23 cellular contexts compared by ENCODE assay signal in genomic region chr11:31768744-31769143, GRCh38. TPM values are rescaled to one million over a fixed set of nuclear protein-coding genes. Genes with fewer than 3 reads are reported as not detected.
DNase-seq lines count a peak whose midpoint lies in the region; ATAC-seq and TF ChIP-seq lines count a peak whose summit lies in the region.
"Had no signal": no experiment of that assay in that cellular context is flagged by ENCODE, and none has a peak within 500 bp of the region (broad histone marks: within the 10 kb centered on the region; RNA-seq: fewer than 3 reads in every experiment).

No MANE protein-coding gene starts in this region.

- no peak overlapping the region for H3K4me3 Mint-ChIP-seq in GM23338
- no peak overlapping the region for H3K4me3 Mint-ChIP-seq in WTC11
- no peak overlapping the region for H3K4me3 Mint-ChIP-seq in activated naive CD8-positive, alpha-beta T cell treated with anti-CD3 and anti-CD28 coated beads, Interleukin-2, amount 50 U/mL, for 24 hours
- H3K4me3 Mint-ChIP-seq: T-cell had no signal

- POLR2A ChIA-PET in WTC11 (lab: Charles Lee): interaction anchor here (0.6 kb wide), 1 partner anchor 28 kb away, joined by 3 read pairs; no protein-coding TSS in a partner anchor
- POLR2A ChIA-PET in HEK293T (lab: Yijun Ruan, JAX): no interaction called here

- H3K9ac ChIP-seq in endocrine pancreas (ENCODE audit: control insufficient read depth, insufficient read depth, low read length): no peak overlapping the region

- H3K9me2 ChIP-seq in GM23338 (ENCODE audit: insufficient read depth): no peaks in the 10 kb centered on the region

- no peaks in the 10 kb centered on the region for H3K27me3 ChIP-seq in GM23338 (ENCODE audit: insufficient read depth)
- H3K27me3 ChIP-seq in endocrine pancreas (ENCODE audit: control insufficient read depth, insufficient read depth, low read length): no peaks in the 10 kb centered on the region
- H3K27me3 ChIP-seq: MG63 had no signal

- no peaks in the 10 kb centered on the region for H4K20me1 ChIP-seq in GM23338 (replicated peaks; ENCODE audit: insufficient read depth)

- H3K36me3 ChIP-seq in GM23338 (ENCODE audit: insufficient read depth) (no peaks in the 10 kb centered on the region), endocrine pancreas (ENCODE audit: control insufficient read depth, insufficient read depth, low read length) (no peaks in the 10 kb centered on the region)
- H3K36me3 ChIP-seq: HAP-1, MG63 had no signal

- H3K36me3 Mint-ChIP-seq in GM23338 (ENCODE audit: low read depth) (no peaks in the 10 kb centered on the region), WTC11 (no peaks in the 10 kb centered on the region)
- peaks cover 8% of the 10 kb centered on the region for H3K36me3 Mint-ChIP-seq in activated naive CD8-positive, alpha-beta T cell treated with anti-CD3 and anti-CD28 coated beads, Interleukin-2, amount 50 U/mL, for 24 hours (ENCODE audit: low read depth)

- H3K9me3 ChIP-seq in endocrine pancreas (ENCODE audit: control insufficient read depth, low read length): no peaks in the 10 kb centered on the region
- H3K9me3 ChIP-seq: HAP-1, MG63 had no signal

- H3F3A ChIP-seq in GM23338 (replicated peaks; ENCODE audit: low read depth): no peaks in the 10 kb centered on the region

- no peak for DNase-seq in GM23338 (ENCODE audit: low spot score)
- no peak for DNase-seq in WTC11 (ENCODE audit: low spot score)
- peak; percentile 45 for DNase-seq in pons (ENCODE audit: low spot score)
- no peak for DNase-seq in dedifferentiated amniotic fluid mesenchymal stem cell (ENCODE audit: extremely low spot score)
- no peak for DNase-seq in activated naive CD8-positive, alpha-beta T cell treated with anti-CD3 and anti-CD28 coated beads, Interleukin-2, amount 50 U/mL, for 24 hours
- DNase-seq in OCI-M2 (lab: John Stamatoyannopoulos, UW; ENCODE audit: unreplicated experiment): no peak
- DNase-seq in HEK293T (ENCODE audit: extremely low spot score): no peak
- DNase-seq: ACHN, DMS79, Kasumi-1, MG63, NCI-H1105 treated with DMSO at 0.1 percent for 48 hours, NCI-H187 treated with DMSO at 0.1 percent for 48 hours, NCI-H226, NCI-H526, OCI-M1, RPMI8226, SIG-M5, T-cell had no signal

- ATAC-seq in GM23338 (peak; percentile 52; the same call in 2 of the 3 replicates), WTC11 (peak; percentile 47; the same call in 1 of the 2 replicates)
- ATAC-seq in activated naive CD8-positive, alpha-beta T cell treated with anti-CD3 and anti-CD28 coated beads, Interleukin-2, amount 50 U/mL, for 24 hours: no peak
- ATAC-seq: SK-N-SH treated with all-trans-retinoic acid at 6 μM for 48 hours, T-cell had no signal

- no peaks in the 10 kb centered on the region for H3K27me3 Mint-ChIP-seq in GM23338 (ENCODE audit: insufficient read depth, low read depth, poor library complexity)
- no peaks in the 10 kb centered on the region for H3K27me3 Mint-ChIP-seq in WTC11 (ENCODE audit: low read depth)
- H3K27me3 Mint-ChIP-seq in activated naive CD8-positive, alpha-beta T cell treated with anti-CD3 and anti-CD28 coated beads, Interleukin-2, amount 50 U/mL, for 24 hours: no peaks in the 10 kb centered on the region
- H3K27me3 Mint-ChIP-seq: T-cell had no signal

- H3K9me3 Mint-ChIP-seq in GM23338 (no peaks in the 10 kb centered on the region), WTC11 (no peaks in the 10 kb centered on the region)
- no peaks in the 10 kb centered on the region for H3K9me3 Mint-ChIP-seq in activated naive CD8-positive, alpha-beta T cell treated with anti-CD3 and anti-CD28 coated beads, Interleukin-2, amount 50 U/mL, for 24 hours
- H3K9me3 Mint-ChIP-seq: T-cell had no signal

- H3K4me1 Mint-ChIP-seq in GM23338 (peaks cover 25% of the 10 kb centered on the region), WTC11 (peaks cover 26% of the 10 kb centered on the region)
- H3K4me1 Mint-ChIP-seq in activated naive CD8-positive, alpha-beta T cell treated with anti-CD3 and anti-CD28 coated beads, Interleukin-2, amount 50 U/mL, for 24 hours: no peaks in the 10 kb centered on the region
- H3K4me1 Mint-ChIP-seq: T-cell had no signal

- H3K4me2 ChIP-seq in GM23338: no peak overlapping the region

- H3K4me1 ChIP-seq in GM23338 (ENCODE audit: insufficient read depth) (peaks cover 10% of the 10 kb centered on the region; the same call in 1 of the 2 replicates), endocrine pancreas (ENCODE audit: control insufficient read depth, insufficient read depth, low read length) (peaks cover 17% of the 10 kb centered on the region)

- H3K27ac Mint-ChIP-seq in GM23338 (peak overlapping the region; percentile 50; the same call in 1 of the 2 replicates), WTC11 (no peak overlapping the region)
- no peak overlapping the region for H3K27ac Mint-ChIP-seq in activated naive CD8-positive, alpha-beta T cell treated with anti-CD3 and anti-CD28 coated beads, Interleukin-2, amount 50 U/mL, for 24 hours
- H3K27ac Mint-ChIP-seq: T-cell had no signal

- CTCF ChIA-PET in WTC11 (lab: Charles Lee): interaction anchor here (1.3 to 2.0 kb wide), 2 partner anchors 30 to 407 kb away, joined by 3 to 7 read pairs; no protein-coding TSS in a partner anchor
- CTCF ChIA-PET in HEK293T (lab: Yijun Ruan, JAX): no interaction called here

- TF ChIP-seq CTCF in GM23338 (conservative IDR thresholded peaks at IDR 0.05; ENCODE audit: low read depth in 2 of 2) (no peak), WTC11 (IDR thresholded peaks at IDR 0.05) (no peak)

- no peak overlapping the region for H3K27ac ChIP-seq in GM23338 (ENCODE audit: low read depth)
- H3K27ac ChIP-seq: C4-2B had no signal

- H3K4me3 ChIP-seq in GM23338: no peak overlapping the region
- peak overlapping the region; percentile 33 for H3K4me3 ChIP-seq in endocrine pancreas (ENCODE audit: control insufficient read depth, insufficient read depth, low read length)
- H3K4me3 ChIP-seq: HAP-1, MG63 had no signal

- H2AFZ ChIP-seq in GM23338: no peak overlapping the region

- no peaks in the 10 kb centered on the region for H3K79me2 ChIP-seq in GM23338 (replicated peaks; ENCODE audit: insufficient read depth)

TF ChIP-seq in GM23338, 12 proteins besides CTCF, POLR2A, EP300 and RAD21 (continues in another document):
- no peak for TF ChIP-seq EZH2 (IDR thresholded peaks at IDR 0.05; ENCODE audit: low read depth, unreplicated experiment)

TF ChIP-seq in WTC11, 78 proteins besides CTCF, POLR2A, EP300 and RAD21 (continues in another document):
- TF ChIP-seq ZNF416 (CRISPR knock-in tag; IDR thresholded peaks at IDR 0.05) (no peak), USF2 (CRISPR knock-in tag; IDR thresholded peaks at IDR 0.05) (no peak), NR2C2 (CRISPR knock-in tag; IDR thresholded peaks at IDR 0.05) (no peak), ZNF425 (CRISPR knock-in tag; conservative IDR thresholded peaks at IDR 0.05) (no peak)

TF ChIP-seq in HEK293T, 16 proteins besides CTCF, POLR2A, EP300 and RAD21:
- no peak for TF ChIP-seq NFRKB (IDR thresholded peaks at IDR 0.05)
- TF ChIP-seq ELF4 (IDR thresholded peaks at IDR 0.05): no peak
- TF ChIP-seq ARNT (IDR thresholded peaks at IDR 0.05): no peak
- TF ChIP-seq CTBP1 (IDR thresholded peaks at IDR 0.05; ENCODE audit: borderline replicate concordance): no peak
- TF ChIP-seq TARDBP (IDR thresholded peaks at IDR 0.05): no peak
- no peak for TF ChIP-seq HDGF (IDR thresholded peaks at IDR 0.05; ENCODE audit: borderline replicate concordance)
- TF ChIP-seq FOXK2 (IDR thresholded peaks at IDR 0.05): no peak

RNA-seq across cellular contexts. Expression of gene PAX6, which starts 42.4 kb away (rescaled TPM):
- 0.17 and 1.0 TPM in 2 replicates for total RNA-seq in GM23338 (2014; rRNA removed; shearing (Covaris generic))
- 0.24 and 0.45 TPM in 2 replicates for polyA plus RNA-seq in GM23338 (2016; fragmentation: Nextera tagmentation; extraction: Ambion mirVana)
- total RNA-seq in WTC11 (2021): 0.18 to 3.3 TPM (median 0.30 TPM) in 3 replicates
- total RNA-seq: T-cell had no signal
